Comparison of ENCODE assay signal across 24 cellular contexts in the genomic region with DNA sequence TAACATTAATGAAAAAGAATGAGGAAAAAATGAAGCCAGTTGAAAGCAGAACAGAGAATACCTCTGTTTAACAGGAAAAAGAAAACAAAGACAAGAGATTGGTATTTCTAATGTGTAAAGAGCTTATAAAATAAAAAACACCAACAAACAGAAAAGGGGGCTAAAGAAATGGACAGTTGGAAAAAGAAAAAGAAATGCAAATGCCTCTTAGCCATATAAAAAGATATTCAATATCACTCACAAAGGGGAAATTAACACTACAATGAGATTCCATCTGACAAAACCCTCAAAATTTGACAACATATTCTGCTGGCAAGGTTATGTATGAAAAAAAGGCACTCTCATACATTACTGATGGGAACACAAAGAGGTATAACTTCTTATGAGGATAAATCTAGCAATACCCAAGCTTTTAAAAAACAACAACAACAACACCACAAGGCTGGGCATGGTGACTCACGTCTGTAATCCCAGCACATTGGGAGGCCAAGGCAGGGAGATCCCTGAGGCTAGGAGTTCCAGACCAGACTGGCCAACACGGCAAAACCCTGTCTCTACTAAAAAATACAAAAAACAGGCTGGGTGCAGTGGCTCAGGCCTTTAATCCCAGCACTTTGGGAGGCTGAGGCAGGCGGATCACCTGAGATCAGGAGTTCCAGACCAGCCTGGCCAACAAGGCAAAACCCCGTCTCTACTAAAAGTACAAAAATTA.
DNase-seq lines count a peak whose midpoint lies in the region; ATAC-seq, FAIRE-seq and TF ChIP-seq lines count a peak whose summit lies in the region.
"Had no signal": no experiment of that assay in that cellular context is flagged by ENCODE, and none has a peak within 500 bp of the region (broad histone marks: within the 10 kb centered on the region; RNA-seq: fewer than 3 reads in every experiment).

No MANE protein-coding gene starts in this region.

- H3K27ac Mint-ChIP-seq in endodermal cell = peak overlapping the region; percentile 22
- H3K27ac Mint-ChIP-seq in stimulated activated effector memory CD8-positive, alpha-beta T cell treated with anti-CD3 and anti-CD28 coated beads, Interleukin-12 subunit alpha, Interleukin-12 subunit beta, amount 100 ng/mL, for 72 hours = peak overlapping the region; percentile 20

- no peak for FAIRE-seq in frontal cortex (lab: Jason Lieb, UNC)
- FAIRE-seq: GM12892, GM18507 had no signal

- H3K36me3 ChIP-seq in HUES48 (ENCODE audit: control insufficient read depth, insufficient read depth, low read length) = peaks cover 3% of the 10 kb centered on the region; the same call in 1 of the 2 replicates
- H3K36me3 ChIP-seq in endodermal cell (ENCODE audit: control insufficient read depth, insufficient read depth, low read length) = peaks cover 8% of the 10 kb centered on the region
- no peaks in the 10 kb centered on the region for H3K36me3 ChIP-seq in H7 (replicated peaks; ENCODE audit: control insufficient read depth, insufficient read depth, low read length)

- no peak overlapping the region for H3K4me3 ChIP-seq in HUES48 (ENCODE audit: low read depth, low read length)
- no peak overlapping the region for H3K4me3 ChIP-seq in endodermal cell (ENCODE audit: low read length)
- no peak overlapping the region for H3K4me3 ChIP-seq in H7 (ENCODE audit: insufficient read depth, low read depth, low read length)

- H3K27me3 Mint-ChIP-seq in endodermal cell (ENCODE audit: insufficient read depth) = no peaks in the 10 kb centered on the region

- H3K9me3 ChIP-seq in HUES48 (ENCODE audit: control insufficient read depth, insufficient read depth, low read length) (no peaks in the 10 kb centered on the region), endodermal cell (ENCODE audit: control insufficient read depth, low read length) (peaks cover 4% of the 10 kb centered on the region)

- WGBS in endodermal cell (ENCODE audit: insufficient coverage in 1 of 2, insufficient read length in 1 of 2), 2 experiments = 90 to 91% methylated on average over 2 to 4 of the region's 4 CpGs

- H3K4me1 ChIP-seq in HUES48 (ENCODE audit: control insufficient read depth, insufficient read depth, low read length) (peaks cover 31% of the 10 kb centered on the region), endodermal cell (ENCODE audit: control insufficient read depth, insufficient read depth, low read length) (no peaks in the 10 kb centered on the region)

- no peak for TF ChIP-seq CTCF in endodermal cell (conservative IDR thresholded peaks at IDR 0.05)

- no peaks in the 10 kb centered on the region for H3K9me3 Mint-ChIP-seq in endodermal cell
- no peaks in the 10 kb centered on the region for H3K9me3 Mint-ChIP-seq in stimulated activated effector memory CD8-positive, alpha-beta T cell treated with anti-CD3 and anti-CD28 coated beads, Interleukin-12 subunit alpha, Interleukin-12 subunit beta, amount 100 ng/mL, for 72 hours

- H3K27me3 ChIP-seq in HUES48 (ENCODE audit: control insufficient read depth, insufficient read depth, low read length) (no peaks in the 10 kb centered on the region), endodermal cell (ENCODE audit: control insufficient read depth, insufficient read depth, low read length, poor library complexity, severe bottlenecking) (no peaks in the 10 kb centered on the region), H7 (ENCODE audit: control insufficient read depth, insufficient read depth, low read length) (no peaks in the 10 kb centered on the region)

- H3K4me1 Mint-ChIP-seq in endodermal cell = peaks cover 20% of the 10 kb centered on the region
- H3K4me1 Mint-ChIP-seq in stimulated activated effector memory CD8-positive, alpha-beta T cell treated with anti-CD3 and anti-CD28 coated beads, Interleukin-12 subunit alpha, Interleukin-12 subunit beta, amount 100 ng/mL, for 72 hours = peaks cover 39% of the 10 kb centered on the region

- no peak overlapping the region for H3K4me3 Mint-ChIP-seq in endodermal cell
- H3K4me3 Mint-ChIP-seq in stimulated activated effector memory CD8-positive, alpha-beta T cell treated with anti-CD3 and anti-CD28 coated beads, Interleukin-12 subunit alpha, Interleukin-12 subunit beta, amount 100 ng/mL, for 72 hours = no peak overlapping the region

- no peak for ATAC-seq in stimulated activated effector memory CD8-positive, alpha-beta T cell treated with anti-CD3 and anti-CD28 coated beads, Interleukin-12 subunit alpha, Interleukin-12 subunit beta, amount 100 ng/mL, for 72 hours
- ATAC-seq: Panc1, Right ventricle myocardium inferior had no signal

- H3K27ac ChIP-seq in HUES48 (ENCODE audit: low read depth, low read length) = peak overlapping the region; percentile 41
- no peak overlapping the region for H3K27ac ChIP-seq in endodermal cell (ENCODE audit: low read depth, low read length)
- H3K27ac ChIP-seq: C4-2B had no signal

- peaks cover 24% of the 10 kb centered on the region for H3K36me3 Mint-ChIP-seq in endodermal cell (ENCODE audit: low read depth)
- peaks cover 18% of the 10 kb centered on the region for H3K36me3 Mint-ChIP-seq in stimulated activated effector memory CD8-positive, alpha-beta T cell treated with anti-CD3 and anti-CD28 coated beads, Interleukin-12 subunit alpha, Interleukin-12 subunit beta, amount 100 ng/mL, for 72 hours

- peak; percentile 33 for DNase-seq in ELF-1 (ENCODE audit: low read depth, low spot score)
- no peak for DNase-seq in endodermal cell
- DNase-seq in stimulated activated effector memory CD8-positive, alpha-beta T cell treated with anti-CD3 and anti-CD28 coated beads, Interleukin-12 subunit alpha, Interleukin-12 subunit beta, amount 100 ng/mL, for 72 hours (ENCODE audit: low spot score in 2 of 2) = no peak
- DNase-seq in H7 = no peak
- no peak for DNase-seq in frontal cortex (ENCODE audit: low spot score in 2 of 2)
- DNase-seq in amniotic stem cell (lab: John Stamatoyannopoulos, UW) = no peak
- DNase-seq: ACHN, COR-L47, DMS153, GOT3, IMR-90, Karpas-422, NCI-H1048, NCI-H1436 treated with DMSO at 0.1 percent for 48 hours, NCI-H2081, NCI-H2171 treated with DMSO at 0.1 percent for 48 hours, NCI-H446, NCI-H69 had no signal

- H3K9ac ChIP-seq in HUES48 (ENCODE audit: low read depth, low read length) (no peak overlapping the region), endodermal cell (ENCODE audit: extremely low read depth, low read length, poor library complexity, severe bottlenecking) (no peak overlapping the region)
